ENCODE assay signal across 1 cellular context in genomic region chr6:137978252-137978896, GRCh38.
A peak's percentile ranks its signal among the peaks of the same experiment; 100 is the strongest.
TF ChIP-seq lines count a peak whose summit lies in the region.

No MANE protein-coding gene starts in this region.

TF ChIP-seq in K562, 482 proteins besides CTCF, POLR2A, EP300 and RAD21 (continued from another document):
- TF ChIP-seq ZNF133 (CRISPR knock-in tag; IDR thresholded peaks at IDR 0.05) (no peak), HDAC2 (IDR thresholded peaks at IDR 0.05) (peak; percentile 44; the same call in 1 of the 2 replicates), TOE1 (IDR thresholded peaks at IDR 0.05; ENCODE audit: borderline replicate concordance) (0 out of 2 replicates have a peak, but pooled peaks have one; percentile 10), TOE1 (CRISPR knock-in tag; IDR thresholded peaks at IDR 0.05; ENCODE audit: borderline replicate concordance, low read depth) (no peak), EP400 (IDR thresholded peaks at IDR 0.05) (no peak), RCOR1 (IDR thresholded peaks at IDR 0.05; ENCODE audit: borderline replicate concordance in 1 of 2, low read depth in 2 of 2, low read length in 2 of 2) (peak in 1 of 2 experiments; percentile 85; a peak in 1 of 4 replicates), CXXC5 (CRISPR knock-in tag; IDR thresholded peaks at IDR 0.05) (peak; percentile 32; the same call in 1 of the 2 replicates), NR2C1 (IDR thresholded peaks at IDR 0.05) (0 out of 2 replicates have a peak, but pooled peaks have one; percentile 6), NR2C1 (tag; IDR thresholded peaks at IDR 0.05) (no peak), TCF3 (CRISPR knock-in tag; IDR thresholded peaks at IDR 0.05) (peak; percentile 68; the same call in 1 of the 2 replicates), REST (CRISPR knock-in tag; IDR thresholded peaks at IDR 0.05; ENCODE audit: low read depth) (no peak)
